Comparison of ENCODE assay signal across 1 cellular context in the genomic region with DNA sequence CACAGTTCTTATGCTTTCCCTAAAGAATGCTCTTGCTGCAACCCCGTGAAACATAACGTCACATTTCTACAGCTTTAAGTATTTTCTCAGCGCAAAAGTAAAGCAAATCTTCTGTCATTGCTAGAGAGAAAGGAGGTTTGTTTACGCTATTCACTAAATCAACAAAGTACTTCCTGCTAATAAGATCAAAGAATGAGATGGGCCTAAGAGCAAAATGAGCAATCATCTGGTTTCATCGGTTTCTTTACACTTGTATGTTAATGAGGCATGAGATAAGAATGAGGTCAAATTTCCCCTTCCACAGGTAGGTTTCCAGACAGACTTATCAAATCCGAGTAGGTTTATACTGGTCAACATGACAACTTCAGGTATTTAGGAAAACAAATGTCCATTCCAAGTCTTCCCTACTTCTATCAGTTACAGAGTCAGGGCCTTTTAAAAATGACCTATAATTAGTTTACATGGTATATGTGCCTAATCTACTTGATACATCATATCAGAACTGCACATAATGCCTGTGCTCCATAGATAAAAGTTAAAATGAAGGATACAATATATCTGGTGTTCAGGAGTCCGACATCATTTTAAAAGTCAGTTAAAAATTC.
A peak's percentile ranks its signal among the peaks of the same experiment; 100 is the strongest.
TF ChIP-seq lines count a peak whose summit lies in the region.

No MANE protein-coding gene starts in this region.

TF ChIP-seq in HepG2, 621 proteins besides CTCF, POLR2A, EP300 and RAD21 (continued from another document):
- TF ChIP-seq, protein P1, sequence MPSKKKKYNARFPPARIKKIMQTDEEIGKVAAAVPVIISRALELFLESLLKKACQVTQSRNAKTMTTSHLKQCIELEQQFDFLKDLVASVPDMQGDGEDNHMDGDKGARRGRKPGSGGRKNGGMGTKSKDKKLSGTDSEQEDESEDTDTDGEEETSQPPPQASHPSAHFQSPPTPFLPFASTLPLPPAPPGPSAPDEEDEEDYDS (CRISPR knock-in tag; IDR thresholded peaks at IDR 0.05), result peak; percentile 46; the same call in 1 of the 2 replicates
- TF ChIP-seq, protein P2, sequence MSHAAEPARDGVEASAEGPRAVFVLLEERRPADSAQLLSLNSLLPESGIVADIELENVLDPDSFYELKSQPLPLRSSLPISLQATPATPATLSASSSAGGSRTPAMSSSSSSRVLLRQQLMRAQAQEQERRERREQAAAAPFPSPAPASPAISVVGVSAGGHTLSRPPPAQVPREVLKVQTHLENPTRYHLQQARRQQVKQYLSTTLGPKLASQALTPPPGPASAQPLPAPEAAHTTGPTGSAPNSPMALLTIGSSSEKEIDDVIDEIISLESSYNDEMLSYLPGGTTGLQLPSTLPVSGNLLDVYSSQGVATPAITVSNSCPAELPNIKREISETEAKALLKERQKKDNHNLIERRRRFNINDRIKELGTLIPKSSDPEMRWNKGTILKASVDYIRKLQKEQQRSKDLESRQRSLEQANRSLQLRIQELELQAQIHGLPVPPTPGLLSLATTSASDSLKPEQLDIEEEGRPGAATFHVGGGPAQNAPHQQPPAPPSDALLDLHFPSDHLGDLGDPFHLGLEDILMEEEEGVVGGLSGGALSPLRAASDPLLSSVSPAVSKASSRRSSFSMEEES (CRISPR knock-in tag; IDR thresholded peaks at IDR 0.05), result peak; percentile 46
- TF ChIP-seq, protein P3, sequence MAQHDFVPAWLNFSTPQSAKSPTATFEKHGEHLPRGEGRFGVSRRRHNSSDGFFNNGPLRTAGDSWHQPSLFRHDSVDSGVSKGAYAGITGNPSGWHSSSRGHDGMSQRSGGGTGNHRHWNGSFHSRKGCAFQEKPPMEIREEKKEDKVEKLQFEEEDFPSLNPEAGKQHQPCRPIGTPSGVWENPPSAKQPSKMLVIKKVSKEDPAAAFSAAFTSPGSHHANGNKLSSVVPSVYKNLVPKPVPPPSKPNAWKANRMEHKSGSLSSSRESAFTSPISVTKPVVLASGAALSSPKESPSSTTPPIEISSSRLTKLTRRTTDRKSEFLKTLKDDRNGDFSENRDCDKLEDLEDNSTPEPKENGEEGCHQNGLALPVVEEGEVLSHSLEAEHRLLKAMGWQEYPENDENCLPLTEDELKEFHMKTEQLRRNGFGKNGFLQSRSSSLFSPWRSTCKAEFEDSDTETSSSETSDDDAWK (CRISPR knock-in tag; IDR thresholded peaks at IDR 0.05), result no peak
- TF ChIP-seq MIXL1 (CRISPR knock-in tag; IDR thresholded peaks at IDR 0.05), result peak; percentile 98
- no peak for TF ChIP-seq ZNF431 (CRISPR knock-in tag; IDR thresholded peaks at IDR 0.05; ENCODE audit: borderline replicate concordance, low read depth)
- no peak for TF ChIP-seq ZBTB38 (CRISPR knock-in tag; IDR thresholded peaks at IDR 0.05)
- TF ChIP-seq TCF7 (IDR thresholded peaks at IDR 0.05; ENCODE audit: low read depth), result peak; percentile 92
- peak; percentile 24; the same call in 1 of the 2 replicates for TF ChIP-seq FOXK1 (CRISPR knock-in tag; IDR thresholded peaks at IDR 0.05; ENCODE audit: borderline replicate concordance, low read depth)
- TF ChIP-seq, protein P4, sequence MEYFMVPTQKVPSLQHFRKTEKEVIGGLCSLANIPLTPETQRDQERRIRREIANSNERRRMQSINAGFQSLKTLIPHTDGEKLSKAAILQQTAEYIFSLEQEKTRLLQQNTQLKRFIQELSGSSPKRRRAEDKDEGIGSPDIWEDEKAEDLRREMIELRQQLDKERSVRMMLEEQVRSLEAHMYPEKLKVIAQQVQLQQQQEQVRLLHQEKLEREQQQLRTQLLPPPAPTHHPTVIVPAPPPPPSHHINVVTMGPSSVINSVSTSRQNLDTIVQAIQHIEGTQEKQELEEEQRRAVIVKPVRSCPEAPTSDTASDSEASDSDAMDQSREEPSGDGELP (IDR thresholded peaks at IDR 0.05; ENCODE audit: borderline replicate concordance, low read depth), result peak; percentile 82; the same call in 1 of the 2 replicates
- peak; percentile 67 for TF ChIP-seq NR2F6 (IDR thresholded peaks at IDR 0.05)
- TF ChIP-seq NR2F6 (CRISPR knock-in tag; IDR thresholded peaks at IDR 0.05), result peak; percentile 84
- TF ChIP-seq ZFAT (CRISPR knock-in tag; conservative IDR thresholded peaks at IDR 0.05), result no peak
- peak; percentile 68; the same call in 1 of the 2 replicates for TF ChIP-seq ZSCAN29 (CRISPR knock-in tag; conservative IDR thresholded peaks at IDR 0.05)
- TF ChIP-seq GATAD2A (CRISPR knock-in tag; IDR thresholded peaks at IDR 0.05), result peak; percentile 98
- TF ChIP-seq, protein P5, sequence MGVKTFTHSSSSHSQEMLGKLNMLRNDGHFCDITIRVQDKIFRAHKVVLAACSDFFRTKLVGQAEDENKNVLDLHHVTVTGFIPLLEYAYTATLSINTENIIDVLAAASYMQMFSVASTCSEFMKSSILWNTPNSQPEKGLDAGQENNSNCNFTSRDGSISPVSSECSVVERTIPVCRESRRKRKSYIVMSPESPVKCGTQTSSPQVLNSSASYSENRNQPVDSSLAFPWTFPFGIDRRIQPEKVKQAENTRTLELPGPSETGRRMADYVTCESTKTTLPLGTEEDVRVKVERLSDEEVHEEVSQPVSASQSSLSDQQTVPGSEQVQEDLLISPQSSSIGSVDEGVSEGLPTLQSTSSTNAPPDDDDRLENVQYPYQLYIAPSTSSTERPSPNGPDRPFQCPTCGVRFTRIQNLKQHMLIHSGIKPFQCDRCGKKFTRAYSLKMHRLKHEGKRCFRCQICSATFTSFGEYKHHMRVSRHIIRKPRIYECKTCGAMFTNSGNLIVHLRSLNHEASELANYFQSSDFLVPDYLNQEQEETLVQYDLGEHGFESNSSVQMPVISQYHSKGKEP (CRISPR knock-in tag; IDR thresholded peaks at IDR 0.05), result no peak
- peak; percentile 79 for TF ChIP-seq RXRB (CRISPR knock-in tag; IDR thresholded peaks at IDR 0.05; ENCODE audit: borderline replicate concordance)
- TF ChIP-seq SIX4 (CRISPR knock-in tag; IDR thresholded peaks at IDR 0.05), result peak; percentile 96
- TF ChIP-seq SP1 (IDR thresholded peaks at IDR 0.05), result no peak
- TF ChIP-seq SP1 (CRISPR knock-in tag; IDR thresholded peaks at IDR 0.05), result no peak
- TF ChIP-seq, protein P6, sequence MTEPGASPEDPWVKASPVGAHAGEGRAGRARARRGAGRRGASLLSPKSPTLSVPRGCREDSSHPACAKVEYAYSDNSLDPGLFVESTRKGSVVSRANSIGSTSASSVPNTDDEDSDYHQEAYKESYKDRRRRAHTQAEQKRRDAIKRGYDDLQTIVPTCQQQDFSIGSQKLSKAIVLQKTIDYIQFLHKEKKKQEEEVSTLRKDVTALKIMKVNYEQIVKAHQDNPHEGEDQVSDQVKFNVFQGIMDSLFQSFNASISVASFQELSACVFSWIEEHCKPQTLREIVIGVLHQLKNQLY (CRISPR knock-in tag; IDR thresholded peaks at IDR 0.05), result peak; percentile 48; the same call in 1 of the 2 replicates
- peak; percentile 54 for TF ChIP-seq ELF1 (CRISPR knock-in tag; IDR thresholded peaks at IDR 0.05)
- no peak for TF ChIP-seq ARNT (IDR thresholded peaks at IDR 0.05)
- TF ChIP-seq ERF (CRISPR knock-in tag; IDR thresholded peaks at IDR 0.05), result peak; percentile 68; the same call in 1 of the 2 replicates
- TF ChIP-seq, protein P7, sequence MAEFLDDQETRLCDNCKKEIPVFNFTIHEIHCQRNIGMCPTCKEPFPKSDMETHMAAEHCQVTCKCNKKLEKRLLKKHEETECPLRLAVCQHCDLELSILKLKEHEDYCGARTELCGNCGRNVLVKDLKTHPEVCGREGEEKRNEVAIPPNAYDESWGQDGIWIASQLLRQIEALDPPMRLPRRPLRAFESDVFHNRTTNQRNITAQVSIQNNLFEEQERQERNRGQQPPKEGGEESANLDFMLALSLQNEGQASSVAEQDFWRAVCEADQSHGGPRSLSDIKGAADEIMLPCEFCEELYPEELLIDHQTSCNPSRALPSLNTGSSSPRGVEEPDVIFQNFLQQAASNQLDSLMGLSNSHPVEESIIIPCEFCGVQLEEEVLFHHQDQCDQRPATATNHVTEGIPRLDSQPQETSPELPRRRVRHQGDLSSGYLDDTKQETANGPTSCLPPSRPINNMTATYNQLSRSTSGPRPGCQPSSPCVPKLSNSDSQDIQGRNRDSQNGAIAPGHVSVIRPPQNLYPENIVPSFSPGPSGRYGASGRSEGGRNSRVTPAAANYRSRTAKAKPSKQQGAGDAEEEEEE (CRISPR knock-in tag; IDR thresholded peaks at IDR 0.05; ENCODE audit: borderline replicate concordance), result no peak
- no peak for TF ChIP-seq ZNF136 (CRISPR knock-in tag; IDR thresholded peaks at IDR 0.05; ENCODE audit: low read depth)
- TF ChIP-seq ASH2L (IDR thresholded peaks at IDR 0.05; ENCODE audit: insufficient read length, low read depth, low read length), result peak; percentile 50
- no peak for TF ChIP-seq ZNF350 (CRISPR knock-in tag; IDR thresholded peaks at IDR 0.05; ENCODE audit: borderline replicate concordance, low read depth)
- TF ChIP-seq BCL6 (CRISPR knock-in tag; IDR thresholded peaks at IDR 0.05), result peak; percentile 97
- peak; percentile 72; the same call in 1 of the 2 replicates for TF ChIP-seq ATF7 (IDR thresholded peaks at IDR 0.05)
- no peak for TF ChIP-seq ATF7 (CRISPR knock-in tag; IDR thresholded peaks at IDR 0.05)
- TF ChIP-seq ZNF205 (CRISPR knock-in tag; IDR thresholded peaks at IDR 0.05), result 0 out of 2 replicates have a peak, but pooled peaks have one; percentile 50
- peak; percentile 81; the same call in 1 of the 2 replicates for TF ChIP-seq NFIC (IDR thresholded peaks at IDR 0.05; ENCODE audit: low read length)
- TF ChIP-seq GFI1 (CRISPR knock-in tag; IDR thresholded peaks at IDR 0.05; ENCODE audit: borderline replicate concordance), result peak; percentile 60; the same call in 1 of the 2 replicates
- no peak for TF ChIP-seq CC2D1A (CRISPR knock-in tag; IDR thresholded peaks at IDR 0.05)
- TF ChIP-seq, protein P8, sequence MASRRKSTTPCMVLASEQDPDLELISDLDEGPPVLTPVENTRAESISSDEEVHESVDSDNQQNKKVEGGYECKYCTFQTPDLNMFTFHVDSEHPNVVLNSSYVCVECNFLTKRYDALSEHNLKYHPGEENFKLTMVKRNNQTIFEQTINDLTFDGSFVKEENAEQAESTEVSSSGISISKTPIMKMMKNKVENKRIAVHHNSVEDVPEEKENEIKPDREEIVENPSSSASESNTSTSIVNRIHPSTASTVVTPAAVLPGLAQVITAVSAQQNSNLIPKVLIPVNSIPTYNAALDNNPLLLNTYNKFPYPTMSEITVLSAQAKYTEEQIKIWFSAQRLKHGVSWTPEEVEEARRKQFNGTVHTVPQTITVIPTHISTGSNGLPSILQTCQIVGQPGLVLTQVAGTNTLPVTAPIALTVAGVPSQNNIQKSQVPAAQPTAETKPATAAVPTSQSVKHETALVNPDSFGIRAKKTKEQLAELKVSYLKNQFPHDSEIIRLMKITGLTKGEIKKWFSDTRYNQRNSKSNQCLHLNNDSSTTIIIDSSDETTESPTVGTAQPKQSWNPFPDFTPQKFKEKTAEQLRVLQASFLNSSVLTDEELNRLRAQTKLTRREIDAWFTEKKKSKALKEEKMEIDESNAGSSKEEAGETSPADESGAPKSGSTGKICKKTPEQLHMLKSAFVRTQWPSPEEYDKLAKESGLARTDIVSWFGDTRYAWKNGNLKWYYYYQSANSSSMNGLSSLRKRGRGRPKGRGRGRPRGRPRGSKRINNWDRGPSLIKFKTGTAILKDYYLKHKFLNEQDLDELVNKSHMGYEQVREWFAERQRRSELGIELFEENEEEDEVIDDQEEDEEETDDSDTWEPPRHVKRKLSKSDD (CRISPR knock-in tag; IDR thresholded peaks at IDR 0.05; ENCODE audit: low read depth), result peak; percentile 54; the same call in 1 of the 2 replicates
- TF ChIP-seq, protein P9, sequence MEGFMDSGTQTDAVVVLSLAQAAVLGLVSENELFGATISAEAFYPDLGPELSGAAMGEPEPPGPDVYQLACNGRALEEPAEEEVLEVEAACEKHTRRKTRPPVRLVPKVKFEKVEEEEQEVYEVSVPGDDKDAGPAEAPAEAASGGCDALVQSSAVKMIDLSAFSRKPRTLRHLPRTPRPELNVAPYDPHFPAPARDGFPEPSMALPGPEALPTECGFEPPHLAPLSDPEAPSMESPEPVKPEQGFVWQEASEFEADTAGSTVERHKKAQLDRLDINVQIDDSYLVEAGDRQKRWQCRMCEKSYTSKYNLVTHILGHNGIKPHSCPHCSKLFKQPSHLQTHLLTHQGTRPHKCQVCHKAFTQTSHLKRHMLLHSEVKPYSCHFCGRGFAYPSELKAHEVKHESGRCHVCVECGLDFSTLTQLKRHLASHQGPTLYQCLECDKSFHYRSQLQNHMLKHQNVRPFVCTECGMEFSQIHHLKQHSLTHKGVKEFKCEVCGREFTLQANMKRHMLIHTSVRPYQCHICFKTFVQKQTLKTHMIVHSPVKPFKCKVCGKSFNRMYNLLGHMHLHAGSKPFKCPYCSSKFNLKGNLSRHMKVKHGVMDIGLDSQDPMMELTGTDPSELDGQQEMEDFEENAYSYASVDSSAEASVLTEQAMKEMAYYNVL (CRISPR knock-in tag; IDR thresholded peaks at IDR 0.05; ENCODE audit: borderline replicate concordance), result peak; percentile 51; the same call in 1 of the 2 replicates
- TF ChIP-seq AGO1 (IDR thresholded peaks at IDR 0.05; ENCODE audit: low read depth, low read length, poor library complexity, severe bottlenecking), result no peak
- 0 out of 2 replicates have a peak, but pooled peaks have one; percentile 23 for TF ChIP-seq SMYD3 (CRISPR knock-in tag; IDR thresholded peaks at IDR 0.05)
- no peak for TF ChIP-seq EED (CRISPR knock-in tag; IDR thresholded peaks at IDR 0.05)
